8 cellular contexts compared by ENCODE assay signal in the genomic region with DNA sequence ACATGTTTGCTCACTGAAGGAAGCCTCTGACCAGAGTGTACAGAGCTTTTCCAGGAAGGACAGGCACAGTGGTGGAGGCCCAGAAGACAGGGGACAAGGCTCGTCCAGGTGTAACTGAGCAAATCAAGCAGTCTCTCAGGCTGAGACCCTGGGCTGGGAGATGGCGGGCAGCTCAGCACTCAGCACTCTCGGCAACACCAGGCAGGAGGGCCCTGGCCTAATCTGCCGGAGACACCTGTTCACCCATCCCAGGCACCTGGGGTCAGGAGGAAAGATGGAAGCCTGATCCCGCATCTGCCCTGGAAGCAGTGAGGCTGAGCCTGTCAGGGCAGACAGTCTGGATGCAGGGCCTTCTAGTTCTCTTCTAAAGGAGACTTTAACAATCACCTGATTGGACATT. TPM values are rescaled to one million over a fixed set of nuclear protein-coding genes. Genes with fewer than 3 reads are reported as not detected.
"Had no signal": no experiment of that assay in that cellular context is flagged by ENCODE, and none has a peak within 500 bp of the region (broad histone marks: within the 10 kb centered on the region; RNA-seq: fewer than 3 reads in every experiment).

No MANE protein-coding gene starts in this region.

- H3K4me2 ChIP-seq: KMS-11 had no signal

- DNase-seq: GOT3, H9, HCEC 1CT, KBM-7 had no signal

- FAIRE-seq: HepG2 had no signal

- H3K27ac ChIP-seq: KMS-11 had no signal

RNA-seq across cellular contexts. Expression of gene GAS2L2, which starts 16.8 kb away (rescaled TPM):
- total RNA-seq: H9, HepG2 had no signal

RNA-seq across cellular contexts. Expression of gene C17orf50, which starts 24.5 kb away (rescaled TPM):
- total RNA-seq: H4, H9, HepG2, HT-29 had no signal

RNA-seq across cellular contexts. Expression of gene MMP28, which starts 59.2 kb away (rescaled TPM):
- total RNA-seq: H9, HepG2 had no signal
